Comparison of ENCODE assay signal across 16 cellular contexts in the genomic region with DNA sequence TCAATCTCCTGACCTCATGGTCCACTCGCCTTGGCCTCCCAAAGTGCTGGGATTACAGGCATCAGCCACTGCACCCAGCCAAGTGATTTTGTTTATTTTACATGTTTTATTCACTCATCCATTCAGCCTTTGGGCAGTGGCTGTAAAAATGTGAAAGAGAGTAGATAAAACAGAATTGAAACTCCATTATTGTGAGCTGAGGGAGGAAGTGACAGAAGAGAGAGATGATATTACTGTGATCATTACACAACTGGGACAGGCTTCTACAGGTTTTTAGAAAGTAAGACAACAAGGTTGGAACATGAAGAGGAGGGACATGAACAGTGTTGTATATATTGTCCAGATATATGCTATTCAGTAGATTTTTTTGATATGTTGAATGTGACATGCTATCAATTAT.
DNase-seq lines count a peak whose midpoint lies in the region; ATAC-seq and TF ChIP-seq lines count a peak whose summit lies in the region.
"Had no signal": no experiment of that assay in that cellular context is flagged by ENCODE, and none has a peak within 500 bp of the region (broad histone marks: within the 10 kb centered on the region; RNA-seq: fewer than 3 reads in every experiment).

No MANE protein-coding gene starts in this region.

- H3K4me2 ChIP-seq in OCI-LY3 (ENCODE audit: low read length): peak overlapping the region; percentile 35

- TF ChIP-seq CTCF in GM10266 (IDR thresholded peaks at IDR 0.05; ENCODE audit: control insufficient read depth, insufficient read depth, low read depth, missing control alignments) (no peak), OCI-LY3 (IDR thresholded peaks at IDR 0.05; ENCODE audit: low read depth, low read length) (no peak), foreskin fibroblast (IDR thresholded peaks at IDR 0.05; ENCODE audit: low read depth, low read length) (no peak)

- H3K9me3 ChIP-seq in OCI-LY3 (ENCODE audit: insufficient read depth, low read length): no peaks in the 10 kb centered on the region
- H3K9me3 ChIP-seq: neutrophil had no signal

- no peak overlapping the region for H3K9ac ChIP-seq in OCI-LY3 (ENCODE audit: low read length)

- no peaks in the 10 kb centered on the region for H3K79me2 ChIP-seq in OCI-LY3 (ENCODE audit: low read length)

- H4K20me1 ChIP-seq in OCI-LY3 (ENCODE audit: insufficient read depth, low read length): no peaks in the 10 kb centered on the region

- no peak overlapping the region for H2AFZ ChIP-seq in OCI-LY3 (ENCODE audit: low read depth, low read length)

- H3K36me3 ChIP-seq in OCI-LY3 (replicated peaks; ENCODE audit: low read depth, low read length): peaks cover 4% of the 10 kb centered on the region

- H3K4me3 ChIP-seq in OCI-LY3 (ENCODE audit: low read length): no peak overlapping the region
- no peak overlapping the region for H3K4me3 ChIP-seq in foreskin fibroblast (ENCODE audit: low read depth in 1 of 2, low read length in 2 of 2)
- H3K4me3 ChIP-seq: tibial artery had no signal

- ATAC-seq in GM18858 (IDR thresholded peaks at IDR 0.05; ENCODE audit: unreplicated experiment) (peak; percentile 72), HG02852 (IDR thresholded peaks at IDR 0.05; ENCODE audit: unreplicated experiment) (peak; percentile 65), GM21825 (IDR thresholded peaks at IDR 0.05; ENCODE audit: unreplicated experiment) (no peak), HG03280 (IDR thresholded peaks at IDR 0.05; ENCODE audit: unreplicated experiment) (no peak)

- H3K4me1 ChIP-seq in OCI-LY3 (ENCODE audit: low read length): peaks cover 15% of the 10 kb centered on the region
- H3K4me1 ChIP-seq: tibial artery had no signal

- H3K27ac ChIP-seq in OCI-LY3 (ENCODE audit: low read length): peak overlapping the region; percentile 18
- H3K27ac ChIP-seq: neutrophil, tibial artery had no signal

- peak; percentile 65 for DNase-seq in GM10266 (ENCODE audit: extremely low spot score)
- no peak for DNase-seq in effector CD4-positive, alpha-beta T cell
- no peak for DNase-seq in foreskin fibroblast
- DNase-seq: CD4-positive, alpha-beta T cell; endodermal cell; GF-D8; head of caudate nucleus; NCI-H1417; RPMI8226; tibial artery had no signal

- H3K27me3 ChIP-seq in OCI-LY3 (ENCODE audit: low read depth, low read length): no peaks in the 10 kb centered on the region
- H3K27me3 ChIP-seq: neutrophil, tibial artery had no signal

Comparison
In these comparisons a context has a peak if more than half of its experiments do, and no peak if none do; other contexts are left out.
1. ATAC-seq: peak in GM18858 (single experiment) and HG02852 (single experiment); none in GM21825 (single experiment) and HG03280 (single experiment).